In genomic region chr15:79431636-79432344, GRCh38 we compare ENCODE assay signal across 9 cellular contexts. TPM values are rescaled to one million over a fixed set of nuclear protein-coding genes. Genes with fewer than 3 reads are reported as not detected.
A peak's percentile ranks its signal among the peaks of the same experiment; 100 is the strongest.
DNase-seq lines count a peak whose midpoint lies in the region; FAIRE-seq and TF ChIP-seq lines count a peak whose summit lies in the region.
"Had no signal": no experiment of that assay in that cellular context is flagged by ENCODE, and none has a peak within 500 bp of the region (broad histone marks: within the 10 kb centered on the region; RNA-seq: fewer than 3 reads in every experiment).

Gene MINAR1, plus strand, starts transcription at chr15:79432336. Its CDS starts 23,812 bp downstream, at chr15:79456148.

- H3K4me1 Mint-ChIP-seq in CD8-positive, alpha-beta memory T cell, result peaks cover 4 to 13% (median 5%) of the 10 kb centered on the region in 3 donors
- peaks cover 37% of the 10 kb centered on the region for H3K4me1 Mint-ChIP-seq in brain

- H3K27ac ChIP-seq in CD8-positive, alpha-beta memory T cell (ENCODE audit: low read depth, low read length), result no peak within 1 kb of the TSS

- TF ChIP-seq POLR2A in GM12892 (IDR thresholded peaks at IDR 0.05; ENCODE audit: low read depth, low read length), result no peak

- TF ChIP-seq CTCF in brain (conservative IDR thresholded peaks at IDR 0.05), result peak; percentile 32 to 61

- no peaks in the 10 kb centered on the region for H3K4me1 ChIP-seq in CD8-positive, alpha-beta memory T cell (ENCODE audit: insufficient read depth, low read length)

- no peaks in the 10 kb centered on the region for H3K9me3 ChIP-seq in CD8-positive, alpha-beta memory T cell (ENCODE audit: low read length)

- CTCF ChIA-PET in CD8-positive, alpha-beta memory T cell (lab: Charles Lee), result no interaction called here

- no peak within 1 kb of the TSS for H3K27ac Mint-ChIP-seq in CD8-positive, alpha-beta memory T cell
- H3K27ac Mint-ChIP-seq in brain, result peak within 1 kb of the TSS in 2 of 5 experiments; percentile 80 to 92

- no peaks in the 10 kb centered on the region for H3K36me3 ChIP-seq in CD8-positive, alpha-beta memory T cell (ENCODE audit: insufficient read depth, low read length)

- peak within 1 kb of the TSS in 4 of 7 donors; percentile 15 to 59 (median 28) for H3K4me3 Mint-ChIP-seq in CD8-positive, alpha-beta memory T cell
- H3K4me3 Mint-ChIP-seq in brain, result peak within 1 kb of the TSS; percentile 81 to 90 (median 85)

- peaks cover 0 to 1% (median 0%) of the 10 kb centered on the region in 5 donors for H3K9me3 Mint-ChIP-seq in CD8-positive, alpha-beta memory T cell
- H3K9me3 Mint-ChIP-seq in brain, result peaks cover 0 to 5% (median 0%) of the 10 kb centered on the region in 5 experiments

- DNase-seq in CD8-positive, alpha-beta memory T cell, result no peak
- DNase-seq in HTR-8/SVneo (ENCODE audit: insufficient read length, low spot score) (peak; percentile 11), islet precursor cell (peak; percentile 91), stromal cell of bone marrow (ENCODE audit: low read depth) (peak; percentile 18), ureter (ENCODE audit: low spot score) (no peak), GM12892 (ENCODE audit: insufficient read length) (no peak)
- DNase-seq in stimulated activated naive CD4-positive, alpha-beta T cell (lab: John Stamatoyannopoulos, UW), result no peak
- DNase-seq: naive B cell had no signal

- POLR2A ChIA-PET in CD8-positive, alpha-beta memory T cell (lab: Charles Lee), result no interaction called here

- peaks cover 0 to 3% (median 1%) of the 10 kb centered on the region in 3 donors for H3K36me3 Mint-ChIP-seq in CD8-positive, alpha-beta memory T cell
- no peaks in the 10 kb centered on the region for H3K36me3 Mint-ChIP-seq in brain
- H3K36me3 Mint-ChIP-seq: naive B cell had no signal

- FAIRE-seq in HTR-8/SVneo (lab: Jason Lieb, UNC), result no peak
- FAIRE-seq in GM12892 (lab: Jason Lieb, UNC), result no peak

- peaks cover 7% of the 10 kb centered on the region for H3K27me3 ChIP-seq in CD8-positive, alpha-beta memory T cell (ENCODE audit: insufficient read depth, low read length, poor library complexity, severe bottlenecking)

- H3K4me3 ChIP-seq in CD8-positive, alpha-beta memory T cell (ENCODE audit: low read length), result no peak within 1 kb of the TSS

- peaks cover 42 to 72% of the 10 kb centered on the region in 2 donors for H3K27me3 Mint-ChIP-seq in CD8-positive, alpha-beta memory T cell
- peaks cover 95% of the 10 kb centered on the region for H3K27me3 Mint-ChIP-seq in brain

RNA-seq across cellular contexts. Expression of gene MINAR1, which starts in this region (rescaled TPM):
- total RNA-seq in CD8-positive, alpha-beta memory T cell, result under 1 TPM; 0.35 to 0.51 TPM
- polyA plus RNA-seq in CD8-positive, alpha-beta memory T cell, result not detected
- polyA plus RNA-seq in brain (ENCODE audit: insufficient read depth, low read depth, low replicate concordance), result 0.46 TPM
- total RNA-seq in ureter, result 0.70 TPM
- 0.17 TPM for polyA plus RNA-seq in GM12892 (2012; ENCODE audit: missing spikeins)

Comparison
In these comparisons a context has a peak if more than half of its experiments do, and no peak if none do; other contexts are left out.
1. DNase-seq: peak in HTR-8/SVneo (single experiment), islet precursor cell (single experiment) and stromal cell of bone marrow (single experiment); none in CD8-positive, alpha-beta memory T cell (0 of 5), ureter (single experiment), stimulated activated naive CD4-positive, alpha-beta T cell (0 of 6) and GM12892 (single experiment).